Comparison of ENCODE assay signal across 26 cellular contexts in the genomic region with DNA sequence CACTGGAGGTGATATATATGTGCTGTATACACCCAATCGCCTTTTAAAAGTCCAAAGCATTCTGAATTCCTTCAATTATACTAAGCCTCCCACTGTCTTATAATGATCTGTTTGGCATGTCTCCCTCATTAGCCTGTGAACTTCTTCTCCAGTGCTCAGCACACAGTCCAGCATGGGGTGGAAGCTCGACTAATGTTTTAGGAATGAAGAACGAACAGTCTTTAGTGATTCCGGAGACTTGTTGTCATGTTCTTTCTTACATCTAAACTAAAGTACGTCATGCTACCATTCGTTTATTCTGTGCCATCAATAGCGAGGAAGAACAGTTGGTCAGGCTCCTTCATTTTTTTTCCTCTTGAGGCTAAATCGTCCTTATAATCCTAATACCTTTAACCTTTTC. TPM values are rescaled to one million over a fixed set of nuclear protein-coding genes. Genes with fewer than 3 reads are reported as not detected.
DNase-seq lines count a peak whose midpoint lies in the region; ATAC-seq and TF ChIP-seq lines count a peak whose summit lies in the region.
"Had no signal": no experiment of that assay in that cellular context is flagged by ENCODE, and none has a peak within 500 bp of the region (broad histone marks: within the 10 kb centered on the region; RNA-seq: fewer than 3 reads in every experiment).

No MANE protein-coding gene starts in this region.

- H3K27me3 ChIP-seq in PC-9 (ENCODE audit: insufficient read depth, low read depth) (no peaks in the 10 kb centered on the region), mesenchymal stem cell (ENCODE audit: control insufficient read depth in 1 of 2, insufficient read depth in 1 of 2, low read length in 2 of 2) (peaks cover 0 to 28% of the 10 kb centered on the region in 2 experiments), PC-3 (ENCODE audit: low read length) (no peaks in the 10 kb centered on the region)
- H3K27me3 ChIP-seq: ovary, right atrium auricular region, upper lobe of right lung had no signal

- intact Hi-C loops in PC-9 (cut with micrococcal nuclease; ENCODE audit: unreplicated experiment) (no loop called here), PC-3 (cut with micrococcal nuclease) (no loop called here)

- H2AK5ac ChIP-seq in mesenchymal stem cell (ENCODE audit: low read length, severe bottlenecking) = no peak overlapping the region

- H2AFZ ChIP-seq in PC-9 (no peak overlapping the region), mesenchymal stem cell (ENCODE audit: low read depth, low read length) (no peak overlapping the region), PC-3 (ENCODE audit: low read length) (no peak overlapping the region)

- H3K79me2 ChIP-seq in PC-9 (ENCODE audit: low read depth) (no peaks in the 10 kb centered on the region), PC-3 (ENCODE audit: low read length) (no peaks in the 10 kb centered on the region)

- H2BK15ac ChIP-seq in mesenchymal stem cell (ENCODE audit: low read depth, poor library complexity, severe bottlenecking) = no peak overlapping the region

- no peak overlapping the region for H2BK120ac ChIP-seq in mesenchymal stem cell (ENCODE audit: low read depth, low read length)

- no peak overlapping the region for H4K8ac ChIP-seq in mesenchymal stem cell (ENCODE audit: low read length)

- H3K9ac ChIP-seq in mesenchymal stem cell (ENCODE audit: low read length) = peak overlapping the region; percentile 7
- H3K9ac ChIP-seq in PC-3 (ENCODE audit: low read length) = no peak overlapping the region
- H3K9ac ChIP-seq: SK-N-SH had no signal

- H3K36me3 ChIP-seq in PC-9 (ENCODE audit: low read depth) (no peaks in the 10 kb centered on the region), mesenchymal stem cell (ENCODE audit: control insufficient read depth in 1 of 2, insufficient read depth in 2 of 2, low read depth in 1 of 2, low read length in 2 of 2) (no peaks in the 10 kb centered on the region), PC-3 (ENCODE audit: low read depth, low read length) (no peaks in the 10 kb centered on the region)
- H3K36me3 ChIP-seq: ovary, right atrium auricular region, upper lobe of right lung had no signal

- H3K9me3 ChIP-seq in PC-9 (ENCODE audit: insufficient read depth, low read depth) = no peaks in the 10 kb centered on the region
- H3K9me3 ChIP-seq in mesenchymal stem cell (ENCODE audit: control insufficient read depth, low read length) = no peaks in the 10 kb centered on the region
- no peaks in the 10 kb centered on the region for H3K9me3 ChIP-seq in PC-3 (ENCODE audit: low read length)
- H3K9me3 ChIP-seq: ovary, right atrium auricular region, SK-N-SH, upper lobe of right lung had no signal

- no peak overlapping the region for H3K14ac ChIP-seq in mesenchymal stem cell (ENCODE audit: low read length in 2 of 2)

- CTCF ChIA-PET in PC-9 (lab: Charles Lee) = no interaction called here
- CTCF ChIA-PET in PC-3 (lab: Charles Lee) = no interaction called here

- no peak overlapping the region for H3K23ac ChIP-seq in mesenchymal stem cell (ENCODE audit: low read length in 2 of 2)

- H3K4me1 ChIP-seq in PC-9 (replicated peaks; ENCODE audit: insufficient read depth) (peaks cover 53% of the 10 kb centered on the region), mesenchymal stem cell (ENCODE audit: control insufficient read depth, insufficient read depth, low read depth, low read length) (peaks cover 7% of the 10 kb centered on the region), PC-3 (ENCODE audit: insufficient read depth, low read length) (peaks cover 38% of the 10 kb centered on the region)
- H3K4me1 ChIP-seq: upper lobe of right lung had no signal

- H3K4me3 ChIP-seq in PC-9 = no peak overlapping the region
- H3K4me3 ChIP-seq in choroid plexus epithelial cell (ENCODE audit: low read depth, low read length) = no peak overlapping the region
- H3K4me3 ChIP-seq in mesenchymal stem cell (ENCODE audit: insufficient read depth in 1 of 2, low read depth in 1 of 2, low read length in 2 of 2) = no peak overlapping the region
- H3K4me3 ChIP-seq in PC-3 (ENCODE audit: low read length) = no peak overlapping the region
- H3K4me3 ChIP-seq: ovary, right atrium auricular region, upper lobe of right lung had no signal

- peak; percentile 33 for DNase-seq in AG20443 (ENCODE audit: low spot score)
- no peak for DNase-seq in PC-9
- DNase-seq in choroid plexus epithelial cell (ENCODE audit: low read depth) = peak; percentile 62
- DNase-seq in mesenchymal stem cell = peak; percentile 74
- DNase-seq in LoVo (ENCODE audit: low spot score) = no peak
- no peak for DNase-seq in NCI-H446 treated with DMSO at 0.1 percent for 48 hours (lab: John Stamatoyannopoulos, UW)
- DNase-seq in PC-3 = no peak
- no peak for DNase-seq in SIG-M5 (lab: John Stamatoyannopoulos, UW)
- DNase-seq: activated CD4-positive, alpha-beta memory T cell treated with anti-CD3 and anti-CD28 coated beads, Interleukin-2, amount 10 ng/mL, durations not matched to agents 7 days and 5 days; activated CD4-positive, CD25-positive, alpha-beta regulatory T cell; activated T-cell treated with anti-CD3 and anti-CD28 coated beads for 4 hours; amygdala; DMS 273 treated with DMSO at 0.1 percent for 48 hours; GF-D8; glutamatergic neuron; left colon; natural killer cell; NCI-H1417; NCI-H526 treated with DMSO at 0.1 percent for 48 hours; ovary; SK-N-SH; upper lobe of right lung had no signal

- no peaks in the 10 kb centered on the region for H3K79me1 ChIP-seq in mesenchymal stem cell (replicated peaks; ENCODE audit: low read length, poor library complexity, severe bottlenecking)

- H4K91ac ChIP-seq in mesenchymal stem cell (ENCODE audit: low read length) = no peak overlapping the region

- TF ChIP-seq CTCF in PC-9 (conservative IDR thresholded peaks at IDR 0.05) (no peak), choroid plexus epithelial cell (conservative IDR thresholded peaks at IDR 0.05; ENCODE audit: low read depth, low read length) (no peak), PC-3 (conservative IDR thresholded peaks at IDR 0.05; ENCODE audit: low read depth, low read length) (no peak)

- H3K27ac ChIP-seq in PC-9 (no peak overlapping the region), mesenchymal stem cell (ENCODE audit: low read length, poor library complexity, severe bottlenecking) (no peak overlapping the region), PC-3 (ENCODE audit: low read length) (no peak overlapping the region)
- H3K27ac ChIP-seq: ovary, upper lobe of right lung had no signal

- no TSS peak for BruUV-seq in PC-9 (replicated peaks; lab: Mats Ljungman, UMichigan)
- BruUV-seq in PC-3 (replicated peaks; lab: Mats Ljungman, UMichigan) = no TSS peak

- ATAC-seq in PC-3 = no peak
- ATAC-seq: HCT116, left colon, natural killer cell, upper lobe of right lung had no signal

- H2BK5ac ChIP-seq in mesenchymal stem cell (ENCODE audit: low read depth, low read length, poor library complexity, severe bottlenecking) = no peak overlapping the region

- POLR2A ChIA-PET in PC-9 (lab: Charles Lee; ENCODE audit: unreplicated experiment) (interaction anchor here (0.6 kb wide), 1 partner anchor 119 kb away, joined by 5 read pairs; no protein-coding TSS in a partner anchor), PC-3 (lab: Charles Lee; ENCODE audit: unreplicated experiment) (no interaction called here)

- H3F3A ChIP-seq in PC-9 (ENCODE audit: insufficient read depth, low read depth) (peaks cover 44% of the 10 kb centered on the region), PC-3 (ENCODE audit: low read length, unreplicated experiment) (no peaks in the 10 kb centered on the region)

- 13% methylated on average over 5 of the region's 8 CpGs for WGBS in mesenchymal stem cell

- H2BK12ac ChIP-seq in mesenchymal stem cell (ENCODE audit: low read length in 2 of 2) = no peak overlapping the region

- no peak overlapping the region for H3K4ac ChIP-seq in mesenchymal stem cell (ENCODE audit: low read depth in 1 of 2, low read length in 2 of 2)

- no peaks in the 10 kb centered on the region for H3K9me2 ChIP-seq in PC-9 (ENCODE audit: insufficient read depth)
- H3K9me2 ChIP-seq in PC-3 (replicated peaks; ENCODE audit: low read length) = no peaks in the 10 kb centered on the region
- H3K9me2 ChIP-seq: SK-N-SH had no signal

- H3K4me2 ChIP-seq in PC-9 (peak overlapping the region; percentile 67; the same call in 1 of the 2 replicates), mesenchymal stem cell (ENCODE audit: low read length, poor library complexity, severe bottlenecking) (no peak overlapping the region), PC-3 (ENCODE audit: low read length) (no peak overlapping the region)
- H3K4me2 ChIP-seq: SK-N-SH had no signal

- peak overlapping the region in 1 of 2 experiments; percentile 24 for H3K18ac ChIP-seq in mesenchymal stem cell (ENCODE audit: low read depth in 1 of 2, low read length in 2 of 2)

- H4K20me1 ChIP-seq in PC-9 (ENCODE audit: insufficient read depth) (no peaks in the 10 kb centered on the region), PC-3 (ENCODE audit: low read length) (no peaks in the 10 kb centered on the region)

RNA-seq across cellular contexts. Expression of a gene that starts 45.2 kb away (rescaled TPM):
- 0.79 TPM in 1 of 2 replicates, not detected in the other for total RNA-seq in PC-9 (2021)
- 0.33 TPM for polyA plus RNA-seq in mesenchymal stem cell (2013, experiment 1 of 2)
- polyA plus RNA-seq in mesenchymal stem cell (2013, experiment 2 of 2) = 0.49 TPM
- total RNA-seq in PC-3 (2014; rRNA removed) = 0.23 and 0.29 TPM in 2 replicates
- total RNA-seq: activated CD4-positive, alpha-beta memory T cell treated with anti-CD3 and anti-CD28 coated beads, Interleukin-2, amount 10 ng/mL, durations not matched to agents 7 days and 5 days; left colon; MCF 10A; natural killer cell; upper lobe of right lung had no signal
- polyA plus RNA-seq: CD14-positive monocyte had no signal

Comparison
In these comparisons a context has a peak if more than half of its experiments do, and no peak if none do; other contexts are left out.
1. DNase-seq: peak in AG20443 (single experiment), choroid plexus epithelial cell (single experiment) and mesenchymal stem cell (single experiment); none in PC-9 (0 of 2), LoVo (single experiment), NCI-H446 treated with DMSO at 0.1 percent for 48 hours (single experiment), PC-3 (single experiment) and SIG-M5 (single experiment).